1 cellular context compared by ENCODE assay signal in the genomic region with DNA sequence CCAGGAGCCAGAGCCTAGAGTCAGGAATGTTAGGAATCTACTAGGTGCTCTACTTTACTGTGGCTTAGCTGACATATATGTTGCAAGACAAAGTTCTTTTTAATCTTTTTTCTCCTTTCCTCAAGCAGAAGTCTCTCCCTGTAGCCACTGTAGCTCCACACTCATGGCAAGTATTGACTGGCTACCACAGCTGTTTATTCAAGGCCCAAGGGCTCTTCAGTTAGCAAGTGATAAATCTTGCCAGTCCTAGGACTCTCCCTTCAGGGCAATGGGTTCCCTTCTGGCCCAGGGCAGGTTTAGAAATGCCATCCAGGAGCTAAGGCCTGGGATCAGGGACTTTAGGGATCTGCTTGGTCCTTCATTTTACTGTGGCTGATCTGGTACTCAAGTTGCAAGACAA.
TF ChIP-seq lines count a peak whose summit lies in the region.

No MANE protein-coding gene starts in this region.

TF ChIP-seq in GM23338, 12 proteins besides CTCF, POLR2A, EP300 and RAD21:
- TF ChIP-seq ZNF462 (CRISPR knock-in tag; IDR thresholded peaks at IDR 0.05) = no peak
